35 cellular contexts compared by ENCODE assay signal in genomic region chr15:91696981-91697380, GRCh38.
"Had no signal": no experiment of that assay in that cellular context is flagged by ENCODE, and none has a peak within 500 bp of the region (broad histone marks: within the 10 kb centered on the region; RNA-seq: fewer than 3 reads in every experiment).

No MANE protein-coding gene starts in this region.

- DNase-seq: activated CD4-positive, alpha-beta T cell treated with anti-CD3 and anti-CD28 coated beads, Interleukin-2, amount 10 ng/mL, durations not matched to agents 24 days and 14 days; activated CD4-positive, alpha-beta T cell treated with anti-CD3 and anti-CD28 coated beads, Interleukin-2, amount 50 U/mL, for 4 hours; activated CD4-positive, CD25-positive, alpha-beta regulatory T cell; activated CD8-positive, alpha-beta T cell treated with anti-CD3 and anti-CD28 coated beads for 36 hours; activated effector memory CD4-positive, alpha-beta T cell treated with anti-CD3 and anti-CD28 coated beads, Interleukin-2, amount 50 U/mL, for 16 hours; activated naive CD4-positive, alpha-beta T cell; activated naive CD4-positive, alpha-beta T cell treated with anti-CD3 and anti-CD28 coated beads, Interleukin-2, amount 50 U/mL, for 16 hours; activated naive CD8-positive, alpha-beta T cell treated with anti-CD3 and anti-CD28 coated beads for 36 hours; activated T-cell treated with anti-CD3 and anti-CD28 coated beads, Interleukin-2, amount 50 U/mL, for 1 hour; activated T-cell treated with anti-CD3 and anti-CD28 coated beads, Interleukin-2, amount 50 U/mL, for 72 hours; amniotic stem cell; aorta; body of pancreas; central memory CD4-positive, alpha-beta T cell; Kasumi-1; MG63; NCI-H1048; NCI-H1105 treated with DMSO at 0.1 percent for 48 hours; NCI-H1436; NCI-H1694; NCI-H2029; NCI-H2107; NCI-H2171; NCI-H510A; NCI-H526; NCI-H748 treated with DMSO at 0.1 percent for 48 hours; NK-92 treated with Interleukin-12 subunit alpha and Interleukin-12 subunit beta, amount 100 ng/mL, for 24 hours; PC-3; Peyer's patch; SIG-M5; T1000; WERI-Rb-1 had no signal

- H3K4me3 ChIP-seq: body of pancreas, MG63, Peyer's patch had no signal

- H3K27me3 Mint-ChIP-seq: activated naive CD8-positive, alpha-beta T cell treated with anti-CD3 and anti-CD28 coated beads for 36 hours had no signal

- H3K4me1 ChIP-seq: body of pancreas, Peyer's patch had no signal

- H3K27ac Mint-ChIP-seq: activated CD4-positive, alpha-beta T cell treated with anti-CD3 and anti-CD28 coated beads, Interleukin-2, amount 10 ng/mL, durations not matched to agents 24 days and 14 days; activated CD8-positive, alpha-beta T cell treated with anti-CD3 and anti-CD28 coated beads for 36 hours; activated naive CD8-positive, alpha-beta T cell treated with anti-CD3 and anti-CD28 coated beads for 36 hours; activated T-cell treated with anti-CD3 and anti-CD28 coated beads, Interleukin-2, amount 50 U/mL, for 72 hours; activated T-helper 17 cell treated with anti-CD3 and anti-CD28 coated beads, Interleukin-2, amount 50 U/mL, for 72 hours had no signal

- H3K27me3 ChIP-seq: body of pancreas, MG63, Peyer's patch had no signal

- H3K4me1 Mint-ChIP-seq: activated CD4-positive, alpha-beta T cell treated with anti-CD3 and anti-CD28 coated beads, Interleukin-2, amount 10 ng/mL, durations not matched to agents 24 days and 14 days; activated naive CD8-positive, alpha-beta T cell treated with anti-CD3 and anti-CD28 coated beads for 36 hours; activated T-helper 17 cell treated with anti-CD3 and anti-CD28 coated beads, Interleukin-2, amount 50 U/mL, for 72 hours had no signal

- H3K36me3 Mint-ChIP-seq: activated naive CD8-positive, alpha-beta T cell treated with anti-CD3 and anti-CD28 coated beads for 36 hours had no signal

- H3K36me3 ChIP-seq: MG63, Peyer's patch, WERI-Rb-1 had no signal

- H3K27ac ChIP-seq: body of pancreas, Peyer's patch, RWPE1, WERI-Rb-1 had no signal

- H3K9me3 Mint-ChIP-seq: activated CD4-positive, alpha-beta T cell treated with anti-CD3 and anti-CD28 coated beads, Interleukin-2, amount 10 ng/mL, durations not matched to agents 24 days and 14 days; activated CD8-positive, alpha-beta T cell treated with anti-CD3 and anti-CD28 coated beads for 36 hours; activated naive CD8-positive, alpha-beta T cell treated with anti-CD3 and anti-CD28 coated beads for 36 hours; activated T-cell treated with anti-CD3 and anti-CD28 coated beads, Interleukin-2, amount 50 U/mL, for 72 hours; activated T-helper 17 cell treated with anti-CD3 and anti-CD28 coated beads, Interleukin-2, amount 50 U/mL, for 72 hours had no signal

- H3K9me3 ChIP-seq: body of pancreas, MG63, Peyer's patch had no signal

- H3K4me3 Mint-ChIP-seq: activated CD4-positive, alpha-beta T cell treated with anti-CD3 and anti-CD28 coated beads, Interleukin-2, amount 10 ng/mL, durations not matched to agents 24 days and 14 days; activated CD8-positive, alpha-beta T cell treated with anti-CD3 and anti-CD28 coated beads for 36 hours; activated naive CD8-positive, alpha-beta T cell treated with anti-CD3 and anti-CD28 coated beads for 36 hours; activated T-cell treated with anti-CD3 and anti-CD28 coated beads, Interleukin-2, amount 50 U/mL, for 72 hours; activated T-helper 17 cell treated with anti-CD3 and anti-CD28 coated beads, Interleukin-2, amount 50 U/mL, for 72 hours had no signal

- ATAC-seq: activated CD8-positive, alpha-beta T cell treated with anti-CD3 and anti-CD28 coated beads for 36 hours; activated T-cell treated with anti-CD3 and anti-CD28 coated beads, Interleukin-2, amount 50 U/mL, for 72 hours; activated T-helper 17 cell treated with anti-CD3 and anti-CD28 coated beads, Interleukin-2, amount 50 U/mL, for 72 hours; body of pancreas; PC-3; Right ventricle myocardium inferior had no signal
